Comparison of ENCODE assay signal across 12 cellular contexts in the genomic region with DNA sequence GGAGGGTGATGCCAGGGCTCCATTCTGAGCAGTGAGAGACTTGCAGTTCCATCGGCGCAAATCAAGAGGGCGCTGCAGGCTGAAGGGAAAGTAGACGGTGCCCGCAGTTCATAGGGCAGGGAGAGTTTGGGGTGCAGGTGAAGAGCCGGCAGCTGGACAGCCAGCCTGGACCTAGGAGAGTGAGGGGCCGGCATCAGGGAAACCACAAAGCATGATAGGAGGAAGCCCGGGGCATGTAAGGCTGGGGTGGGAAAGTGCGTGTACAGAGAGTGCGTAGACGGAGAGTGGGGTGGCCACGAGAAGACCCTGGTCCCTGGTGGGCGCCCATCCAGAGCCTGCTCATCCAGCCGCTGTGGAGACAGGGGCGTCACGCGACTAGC.
DNase-seq lines count a peak whose midpoint lies in the region; ATAC-seq and TF ChIP-seq lines count a peak whose summit lies in the region.
"Had no signal": no experiment of that assay in that cellular context is flagged by ENCODE, and none has a peak within 500 bp of the region (broad histone marks: within the 10 kb centered on the region; RNA-seq: fewer than 3 reads in every experiment).

No MANE protein-coding gene starts in this region.

- H3K27me3 ChIP-seq in CD4-positive, CD25-positive, alpha-beta regulatory T cell (ENCODE audit: control insufficient read depth, insufficient read depth, low read length): no peaks in the 10 kb centered on the region
- H3K27me3 ChIP-seq in adipocyte (replicated peaks; ENCODE audit: control insufficient read depth, insufficient read depth, low read length): no peaks in the 10 kb centered on the region
- H3K27me3 ChIP-seq: dorsolateral prefrontal cortex had no signal

- no peak for ATAC-seq in CD4-positive, CD25-positive, alpha-beta regulatory T cell (ENCODE audit: low read depth in 2 of 2)
- ATAC-seq in GM21390 (IDR thresholded peaks at IDR 0.05; ENCODE audit: unreplicated experiment) (no peak), GM21786 (IDR thresholded peaks at IDR 0.05; ENCODE audit: unreplicated experiment) (no peak)

- peaks cover 9% of the 10 kb centered on the region for H3K36me3 ChIP-seq in CD4-positive, CD25-positive, alpha-beta regulatory T cell (ENCODE audit: control insufficient read depth, insufficient read depth, low read length)
- peaks cover 30% of the 10 kb centered on the region for H3K36me3 ChIP-seq in adipocyte (ENCODE audit: control insufficient read depth, insufficient read depth, low read length, severe bottlenecking)

- H3K4me3 ChIP-seq in CD4-positive, CD25-positive, alpha-beta regulatory T cell (ENCODE audit: low read depth, low read length): peak overlapping the region; percentile 65
- no peak overlapping the region for H3K4me3 ChIP-seq in adipocyte (ENCODE audit: low read length)
- H3K4me3 ChIP-seq: dorsolateral prefrontal cortex had no signal

- H3K27ac ChIP-seq in CD4-positive, CD25-positive, alpha-beta regulatory T cell (ENCODE audit: insufficient read depth, low read length, poor library complexity, severe bottlenecking): peak overlapping the region; percentile 88

- peaks cover 9 to 51% (median 25%) of the 10 kb centered on the region in 4 donors for H3K4me1 Mint-ChIP-seq in CD4-positive, CD25-positive, alpha-beta regulatory T cell
- H3K4me1 Mint-ChIP-seq in HFFc6 (ENCODE audit: low read depth) (peaks cover 31% of the 10 kb centered on the region), osteocyte (ENCODE audit: unreplicated experiment) (peaks cover 35% of the 10 kb centered on the region)

- peak overlapping the region; percentile 78 for H3K9ac ChIP-seq in adipocyte (ENCODE audit: low read length)

- peaks cover 34% of the 10 kb centered on the region for H3K4me1 ChIP-seq in CD4-positive, CD25-positive, alpha-beta regulatory T cell (ENCODE audit: control insufficient read depth, insufficient read depth, low read length, poor library complexity, severe bottlenecking)
- H3K4me1 ChIP-seq in adipocyte (ENCODE audit: control insufficient read depth, insufficient read depth, low read length): peaks cover 24% of the 10 kb centered on the region

- H3K36me3 Mint-ChIP-seq in CD4-positive, CD25-positive, alpha-beta regulatory T cell: peaks cover 29% of the 10 kb centered on the region
- peaks cover 46% of the 10 kb centered on the region for H3K36me3 Mint-ChIP-seq in HFFc6 (ENCODE audit: low read depth)
- peaks cover 18% of the 10 kb centered on the region for H3K36me3 Mint-ChIP-seq in osteocyte (ENCODE audit: unreplicated experiment)

- peak overlapping the region in 3 of 4 donors; percentile 77 to 88 (median 87) for H3K4me3 Mint-ChIP-seq in CD4-positive, CD25-positive, alpha-beta regulatory T cell
- no peak overlapping the region for H3K4me3 Mint-ChIP-seq in HFFc6
- no peak overlapping the region for H3K4me3 Mint-ChIP-seq in osteocyte (ENCODE audit: unreplicated experiment)
- H3K4me3 Mint-ChIP-seq: type B pancreatic cell had no signal

- H3K9me3 ChIP-seq in CD4-positive, CD25-positive, alpha-beta regulatory T cell (ENCODE audit: control insufficient read depth in 2 of 2, low read length in 2 of 2): no peaks in the 10 kb centered on the region
- no peaks in the 10 kb centered on the region for H3K9me3 ChIP-seq in adipocyte (ENCODE audit: control insufficient read depth, low read length)

- no peak for TF ChIP-seq CTCF in HFFc6 (IDR thresholded peaks at IDR 0.05)
- no peak for TF ChIP-seq CTCF in osteocyte (IDR thresholded peaks at IDR 0.05)

- H3K27me3 Mint-ChIP-seq in CD4-positive, CD25-positive, alpha-beta regulatory T cell: no peaks in the 10 kb centered on the region
- H3K27me3 Mint-ChIP-seq in HFFc6 (ENCODE audit: insufficient read depth) (peaks cover 5% of the 10 kb centered on the region), osteocyte (ENCODE audit: unreplicated experiment) (no peaks in the 10 kb centered on the region)
- H3K27me3 Mint-ChIP-seq: type B pancreatic cell had no signal

- H3K9me3 Mint-ChIP-seq in CD4-positive, CD25-positive, alpha-beta regulatory T cell: no peaks in the 10 kb centered on the region
- H3K9me3 Mint-ChIP-seq in HFFc6 (no peaks in the 10 kb centered on the region), osteocyte (ENCODE audit: unreplicated experiment) (no peaks in the 10 kb centered on the region)
- H3K9me3 Mint-ChIP-seq: type B pancreatic cell had no signal

- H3K27ac Mint-ChIP-seq in CD4-positive, CD25-positive, alpha-beta regulatory T cell: peak overlapping the region; percentile 91 to 99 (median 99)
- H3K27ac Mint-ChIP-seq in HFFc6 (peak overlapping the region; percentile 96), osteocyte (ENCODE audit: unreplicated experiment) (peak overlapping the region; percentile 85)
- H3K27ac Mint-ChIP-seq: type B pancreatic cell had no signal

- peak in 1 of 3 donors; percentile 43 for DNase-seq in CD4-positive, CD25-positive, alpha-beta regulatory T cell
- no peak for DNase-seq in HFFc6
- DNase-seq in adipocyte (ENCODE audit: low read depth): no peak
- DNase-seq in osteocyte (ENCODE audit: extremely low spot score, unreplicated experiment): no peak
- DNase-seq in NCI-H1930 (lab: John Stamatoyannopoulos, UW): no peak
- DNase-seq in NCI-H2227 (lab: John Stamatoyannopoulos, UW; ENCODE audit: unreplicated experiment): no peak
- DNase-seq: NCI-H510A, SW 1271 had no signal

Comparison
In these comparisons a context has a peak if more than half of its experiments do, and no peak if none do; other contexts are left out.
1. H3K4me3 Mint-ChIP-seq: peak in CD4-positive, CD25-positive, alpha-beta regulatory T cell (3 of 4); none in HFFc6 (single experiment) and osteocyte (single experiment).
2. Peak in every context shown above with its lines, with median percentiles within 50 percentile points of each other: H3K27ac Mint-ChIP-seq.